Comparison of ENCODE assay signal across 16 cellular contexts in the genomic region with DNA sequence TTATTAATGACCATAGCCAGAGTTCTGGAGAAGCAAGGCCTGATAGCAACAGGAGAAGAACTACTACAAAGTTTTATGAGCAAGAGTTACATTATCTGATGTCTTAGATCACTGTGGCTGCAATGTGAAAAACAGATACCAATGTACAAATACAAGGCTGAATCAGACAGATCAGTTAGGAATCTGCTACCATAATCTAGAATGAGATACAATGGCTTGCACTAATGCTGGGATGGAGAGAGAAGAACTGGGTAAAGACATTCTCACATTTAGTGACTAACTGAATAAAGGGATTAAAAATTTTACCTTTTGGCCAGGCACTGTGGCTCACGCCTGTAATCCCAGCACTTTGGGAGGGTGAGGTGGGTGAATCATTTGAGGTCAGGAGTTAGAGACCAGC. TPM values are rescaled to one million over a fixed set of nuclear protein-coding genes. Genes with fewer than 3 reads are reported as not detected.
A peak's percentile ranks its signal among the peaks of the same experiment; 100 is the strongest.
DNase-seq lines count a peak whose midpoint lies in the region; ATAC-seq and TF ChIP-seq lines count a peak whose summit lies in the region.
"Had no signal": no experiment of that assay in that cellular context is flagged by ENCODE, and none has a peak within 500 bp of the region (broad histone marks: within the 10 kb centered on the region; RNA-seq: fewer than 3 reads in every experiment).

No MANE protein-coding gene starts in this region.

- H3K27ac Mint-ChIP-seq in CD8-positive, alpha-beta T cell, result peak overlapping the region; percentile 12
- peak overlapping the region; percentile 28; the same call in 1 of the 2 replicates for H3K27ac Mint-ChIP-seq in HFFc6
- H3K27ac Mint-ChIP-seq in central memory CD8-positive, alpha-beta T cell (ENCODE audit: low read depth), result peak overlapping the region; percentile 20
- H3K27ac Mint-ChIP-seq: activated CD4-positive, alpha-beta T cell treated with anti-CD3 and anti-CD28 coated beads, Interleukin-2, amount 10 ng/mL, durations not matched to agents 24 days and 14 days had no signal

- peak overlapping the region; percentile 8 for H3K4me3 Mint-ChIP-seq in CD8-positive, alpha-beta T cell
- H3K4me3 Mint-ChIP-seq in HFFc6, result no peak overlapping the region
- H3K4me3 Mint-ChIP-seq in central memory CD8-positive, alpha-beta T cell, result peak overlapping the region; percentile 3
- H3K4me3 Mint-ChIP-seq: activated CD4-positive, alpha-beta T cell treated with anti-CD3 and anti-CD28 coated beads, Interleukin-2, amount 10 ng/mL, durations not matched to agents 24 days and 14 days had no signal

- no peak for DNase-seq in CD8-positive, alpha-beta T cell
- peak; percentile 15 for DNase-seq in HFFc6
- DNase-seq in central memory CD8-positive, alpha-beta T cell (ENCODE audit: low spot score in 2 of 2), result no peak
- no peak for DNase-seq in osteoblast (ENCODE audit: insufficient read length, low spot score, missing footprints)
- DNase-seq in stimulated activated CD8-positive, alpha-beta memory T cell treated with anti-CD3 and anti-CD28 coated beads, Interleukin-4, amount 100 ng/mL, for 48 hours, result no peak
- no peak for DNase-seq in NOMO-1 (lab: John Stamatoyannopoulos, UW; ENCODE audit: unreplicated experiment in 2 of 2)
- DNase-seq in HuH-7.5 (ENCODE audit: low spot score), result no peak
- DNase-seq: activated CD4-positive, alpha-beta T cell treated with anti-CD3 and anti-CD28 coated beads, Interleukin-2, amount 10 ng/mL, durations not matched to agents 24 days and 14 days; BE2C; foreskin fibroblast; mucosa of descending colon; NCI-H2029; occipital lobe; sigmoid colon; stimulated activated CD4-positive, alpha-beta T cell treated with anti-CD3 and anti-CD28 coated beads, Interleukin-2, amount 100 ng/mL, for 48 hours had no signal

- no peaks in the 10 kb centered on the region for H3K9me3 ChIP-seq in CD8-positive, alpha-beta T cell (ENCODE audit: low read length)
- H3K9me3 ChIP-seq in osteoblast (ENCODE audit: low read depth, low read length), result no peaks in the 10 kb centered on the region
- H3K9me3 ChIP-seq: BE2C, left lung, mucosa of descending colon, sigmoid colon had no signal

- no peaks in the 10 kb centered on the region for H3K27me3 ChIP-seq in CD8-positive, alpha-beta T cell (ENCODE audit: insufficient read depth, low read length)
- H3K27me3 ChIP-seq in osteoblast (ENCODE audit: insufficient read depth, low read length), result no peaks in the 10 kb centered on the region
- H3K27me3 ChIP-seq: BE2C, left lung, sigmoid colon had no signal

- intact Hi-C loops in CD8-positive, alpha-beta T cell (cut with DNase I, micrococcal nuclease), result no loop called here

- peaks cover 5% of the 10 kb centered on the region for H3K36me3 ChIP-seq in CD8-positive, alpha-beta T cell (ENCODE audit: insufficient read depth, low read length)
- H3K36me3 ChIP-seq in osteoblast (ENCODE audit: insufficient read depth, low read length), result no peaks in the 10 kb centered on the region
- H3K36me3 ChIP-seq: BE2C, left lung, sigmoid colon had no signal

- no peak overlapping the region for H3K4me3 ChIP-seq in CD8-positive, alpha-beta T cell (ENCODE audit: low read depth, low read length)
- no peak overlapping the region for H3K4me3 ChIP-seq in osteoblast (ENCODE audit: insufficient read depth, low read length)
- H3K4me3 ChIP-seq: left lung, mucosa of descending colon, sigmoid colon had no signal

- H3K9me3 Mint-ChIP-seq in CD8-positive, alpha-beta T cell, result no peaks in the 10 kb centered on the region
- no peaks in the 10 kb centered on the region for H3K9me3 Mint-ChIP-seq in HFFc6
- no peaks in the 10 kb centered on the region for H3K9me3 Mint-ChIP-seq in central memory CD8-positive, alpha-beta T cell
- H3K9me3 Mint-ChIP-seq: activated CD4-positive, alpha-beta T cell treated with anti-CD3 and anti-CD28 coated beads, Interleukin-2, amount 10 ng/mL, durations not matched to agents 24 days and 14 days had no signal

- ATAC-seq in CD8-positive, alpha-beta T cell, result no peak
- no peak for ATAC-seq in central memory CD8-positive, alpha-beta T cell (replicated peaks; ENCODE audit: extremely low read depth, poor library complexity, severe bottlenecking)
- ATAC-seq: mucosa of descending colon had no signal

- CTCF ChIA-PET in CD8-positive, alpha-beta T cell (lab: Charles Lee), result interaction anchor here (1.0 kb wide), 1 partner anchor 33 kb away, joined by 3 read pairs; no protein-coding TSS in a partner anchor

- no peak overlapping the region for H2AFZ ChIP-seq in osteoblast (ENCODE audit: low read length)

- no peak overlapping the region for H3K27ac ChIP-seq in CD8-positive, alpha-beta T cell (ENCODE audit: low read depth, low read length)
- peak overlapping the region; percentile 14 for H3K27ac ChIP-seq in osteoblast (ENCODE audit: low read depth, low read length)
- H3K27ac ChIP-seq: left lung, sigmoid colon had no signal

- POLR2A ChIA-PET in CD8-positive, alpha-beta T cell (lab: Charles Lee), result no interaction called here

- peaks cover 95% of the 10 kb centered on the region for H3K79me2 ChIP-seq in osteoblast (ENCODE audit: insufficient read depth, low read length)

- H4K20me1 ChIP-seq in osteoblast (ENCODE audit: insufficient read depth, low read length), result peaks cover 80% of the 10 kb centered on the region

- peaks cover 75% of the 10 kb centered on the region for H3K4me1 Mint-ChIP-seq in CD8-positive, alpha-beta T cell (ENCODE audit: low read depth)
- H3K4me1 Mint-ChIP-seq in HFFc6 (ENCODE audit: low read depth), result peaks cover 30% of the 10 kb centered on the region
- H3K4me1 Mint-ChIP-seq in central memory CD8-positive, alpha-beta T cell, result peaks cover 55% of the 10 kb centered on the region

- H3K4me1 ChIP-seq in CD8-positive, alpha-beta T cell (ENCODE audit: insufficient read depth, low read length), result peaks cover 34% of the 10 kb centered on the region
- peaks cover 3% of the 10 kb centered on the region for H3K4me1 ChIP-seq in osteoblast (ENCODE audit: insufficient read depth, low read length)
- H3K4me1 ChIP-seq: BE2C had no signal

- H3K4me2 ChIP-seq in osteoblast (ENCODE audit: insufficient read depth, low read length), result no peak overlapping the region

- no peak for TF ChIP-seq CTCF in CD8-positive, alpha-beta T cell (IDR thresholded peaks at IDR 0.05)
- no peak for TF ChIP-seq CTCF in HFFc6 (IDR thresholded peaks at IDR 0.05)
- TF ChIP-seq CTCF in osteoblast (IDR thresholded peaks at IDR 0.05; ENCODE audit: extremely low read depth, low read depth, low read length), result no peak

- H3K27me3 Mint-ChIP-seq in CD8-positive, alpha-beta T cell (ENCODE audit: low read depth), result no peaks in the 10 kb centered on the region
- H3K27me3 Mint-ChIP-seq in HFFc6 (ENCODE audit: insufficient read depth), result no peaks in the 10 kb centered on the region
- H3K27me3 Mint-ChIP-seq in central memory CD8-positive, alpha-beta T cell, result no peaks in the 10 kb centered on the region
- H3K27me3 Mint-ChIP-seq: activated CD4-positive, alpha-beta T cell treated with anti-CD3 and anti-CD28 coated beads, Interleukin-2, amount 10 ng/mL, durations not matched to agents 24 days and 14 days had no signal

- peaks cover 9% of the 10 kb centered on the region for H3K36me3 Mint-ChIP-seq in CD8-positive, alpha-beta T cell
- no peaks in the 10 kb centered on the region for H3K36me3 Mint-ChIP-seq in HFFc6 (ENCODE audit: low read depth)
- peaks cover 8% of the 10 kb centered on the region for H3K36me3 Mint-ChIP-seq in central memory CD8-positive, alpha-beta T cell (ENCODE audit: insufficient read depth)

RNA-seq across cellular contexts. Expression of gene ARID4B, which starts 41.3 kb away (rescaled TPM):
- 100 to 1,000 TPM; 153 to 156 TPM for total RNA-seq in CD8-positive, alpha-beta T cell
- total RNA-seq in HFFc6 (2021; fragmentation: NEBNext Ultra II Directional; extraction: Animal tissue kit (Norgen Biotek cat#: 25700)), result 10 to 100 TPM; 19.4 to 22.8 (median 20.5) TPM
- total RNA-seq in osteoblast, result 33.7 and 47.4 TPM in 2 replicates

RNA-seq across cellular contexts. Expression of gene GGPS1, which starts 41.7 kb away (rescaled TPM):
- 10 to 100 TPM; 18.2 to 21.3 TPM for total RNA-seq in CD8-positive, alpha-beta T cell
- total RNA-seq in HFFc6 (2021; fragmentation: NEBNext Ultra II Directional; extraction: Animal tissue kit (Norgen Biotek cat#: 25700)), result 10 to 100 TPM; 24.9 to 31.0 (median 26.7) TPM
- total RNA-seq in osteoblast, result 22.4 and 23.9 TPM in 2 replicates
